8 cellular contexts compared by ENCODE assay signal in genomic region chr10:11724938-11725776, GRCh38. TPM values are rescaled to one million over a fixed set of nuclear protein-coding genes. Genes with fewer than 3 reads are reported as not detected.
DNase-seq lines count a peak whose midpoint lies in the region; ATAC-seq and TF ChIP-seq lines count a peak whose summit lies in the region.

No MANE protein-coding gene starts in this region.

- intact Hi-C loops in aorta (cut with DNase I): loop anchor here (1.0 to 10.0 kb wide), 2 partner anchors 210 kb away; no protein-coding TSS in a partner anchor

- H3K9me3 ChIP-seq in T-helper 17 cell (ENCODE audit: control insufficient read depth, low read length, poor library complexity, severe bottlenecking) (no peaks in the 10 kb centered on the region), aorta (ENCODE audit: control insufficient read depth, low read length) (no peaks in the 10 kb centered on the region)

- H3K4me1 ChIP-seq in aorta (ENCODE audit: control insufficient read depth in 1 of 2, insufficient read depth in 2 of 2, low read length in 2 of 2): no peaks in the 10 kb centered on the region

- H3K27ac Mint-ChIP-seq in T-helper 17 cell (peak overlapping the region; percentile 70), osteocyte (ENCODE audit: unreplicated experiment) (no peak overlapping the region)

- H3K4me3 Mint-ChIP-seq in T-helper 17 cell: no peak overlapping the region
- H3K4me3 Mint-ChIP-seq in osteocyte (ENCODE audit: unreplicated experiment): no peak overlapping the region

- no peaks in the 10 kb centered on the region for H3K36me3 ChIP-seq in aorta (ENCODE audit: control insufficient read depth in 1 of 2, insufficient read depth in 2 of 2, low read length in 1 of 2)

- no peaks in the 10 kb centered on the region for H3K27me3 ChIP-seq in aorta (ENCODE audit: control insufficient read depth in 1 of 2, insufficient read depth in 2 of 2, low read length in 1 of 2)

- 60 to 65% methylated on average over 20 of the region's 20 CpGs for WGBS in aorta, 2 donors

- DNase-seq in DMS114 treated with DMSO at 0.1 percent for 48 hours (lab: John Stamatoyannopoulos, UW; ENCODE audit: unreplicated experiment) (peak; percentile 68), HuH-7.5 (ENCODE audit: low spot score) (peak; percentile 65), T-helper 17 cell (no peak), fibroblast of villous mesenchyme (ENCODE audit: low read depth) (peak; percentile 76), osteocyte (ENCODE audit: extremely low spot score, unreplicated experiment) (no peak), COLO668 (lab: John Stamatoyannopoulos, UW; ENCODE audit: unreplicated experiment) (no peak), aorta (no peak)

- peaks cover 21% of the 10 kb centered on the region for H3K27me3 Mint-ChIP-seq in T-helper 17 cell
- peaks cover 20% of the 10 kb centered on the region for H3K27me3 Mint-ChIP-seq in osteocyte (ENCODE audit: unreplicated experiment)

- peaks cover 7% of the 10 kb centered on the region for H3K4me1 Mint-ChIP-seq in T-helper 17 cell
- H3K4me1 Mint-ChIP-seq in osteocyte (ENCODE audit: unreplicated experiment): peaks cover 1% of the 10 kb centered on the region

- H3K27ac ChIP-seq in aorta (ENCODE audit: low read depth in 1 of 2, low read length in 2 of 2): no peak overlapping the region

- ATAC-seq in GM19035 (IDR thresholded peaks at IDR 0.05; ENCODE audit: unreplicated experiment): peak; percentile 83
- peak; percentile 58 for ATAC-seq in T-helper 17 cell
- ATAC-seq in aorta (ENCODE audit: low FRiP score): no peak

- peaks cover 5% of the 10 kb centered on the region for H3K9me3 Mint-ChIP-seq in osteocyte (ENCODE audit: unreplicated experiment)

- peak; percentile 92 for TF ChIP-seq CTCF in fibroblast of villous mesenchyme (IDR thresholded peaks at IDR 0.05; ENCODE audit: insufficient read depth, low read depth, low read length)
- TF ChIP-seq CTCF in osteocyte (IDR thresholded peaks at IDR 0.05): peak; percentile 76

- no peak overlapping the region for H3K4me3 ChIP-seq in fibroblast of villous mesenchyme (ENCODE audit: low read depth, low read length)
- no peak overlapping the region for H3K4me3 ChIP-seq in aorta (ENCODE audit: low read length in 2 of 2)

- H3K36me3 Mint-ChIP-seq in T-helper 17 cell (ENCODE audit: low read depth) (peaks cover 7% of the 10 kb centered on the region), osteocyte (ENCODE audit: unreplicated experiment) (no peaks in the 10 kb centered on the region)

RNA-seq across cellular contexts. Expression of gene ECHDC3, which starts 17.0 kb away (rescaled TPM):
- total RNA-seq in T-helper 17 cell: under 1 TPM in 1 of 2 donors, not detected in 1; 0.72 TPM
- 1.3 and 12.6 TPM in 2 replicates for total RNA-seq in fibroblast of villous mesenchyme
- 0.55 and 1.2 TPM in 2 replicates for total RNA-seq in osteocyte
- 1 to 10 TPM; 7.3 to 9.6 TPM for total RNA-seq in aorta
- 10 to 100 TPM in 1 of 2 donors, 1 to 10 TPM in 1; 6.0 to 10.1 TPM for polyA plus RNA-seq in aorta

Comparison
In these comparisons a context has a peak if more than half of its experiments do, and no peak if none do; other contexts are left out.
1. DNase-seq: peak in DMS114 treated with DMSO at 0.1 percent for 48 hours (single experiment), HuH-7.5 (single experiment) and fibroblast of villous mesenchyme (single experiment); none in T-helper 17 cell (0 of 3), osteocyte (single experiment), COLO668 (single experiment) and aorta (0 of 2).